Comparison of ENCODE assay signal across 11 cellular contexts in the genomic region with DNA sequence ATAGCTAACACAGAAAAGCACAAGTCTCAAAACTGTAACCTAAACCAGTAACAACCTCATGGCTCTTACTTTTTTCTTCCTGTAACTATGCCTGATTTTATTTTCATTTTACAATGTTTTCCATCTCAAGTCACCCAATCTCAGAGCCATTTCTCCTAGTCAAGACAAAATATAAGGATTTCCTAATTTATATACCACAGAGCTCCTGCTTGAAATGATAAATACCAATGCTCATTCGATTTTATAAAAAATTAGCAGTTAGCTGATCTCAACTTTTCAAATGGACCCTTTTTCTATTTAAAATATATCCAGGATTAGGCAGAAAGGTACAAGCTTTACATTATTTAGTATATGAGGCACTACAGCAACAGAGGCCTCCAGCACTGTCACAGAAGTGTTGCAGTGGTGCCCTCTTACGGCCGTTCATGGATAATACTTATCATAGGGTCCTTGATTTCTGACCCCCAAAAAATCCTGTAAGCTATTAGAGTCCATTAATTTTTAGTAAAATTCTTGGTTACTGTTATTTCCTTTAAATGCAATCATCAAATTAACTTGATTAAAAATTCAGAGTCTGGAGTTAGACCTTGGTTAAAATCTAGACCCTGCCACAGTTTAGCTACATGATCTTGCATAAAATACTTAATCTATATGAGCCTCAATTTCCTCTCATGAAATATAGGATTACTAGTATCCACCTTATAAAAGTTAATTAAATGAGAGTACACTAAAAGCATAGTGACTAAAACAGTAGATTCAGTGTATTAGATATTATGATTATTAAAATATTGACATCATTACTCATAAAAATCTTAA.
DNase-seq lines count a peak whose midpoint lies in the region; ATAC-seq, FAIRE-seq and TF ChIP-seq lines count a peak whose summit lies in the region.
"Had no signal": no experiment of that assay in that cellular context is flagged by ENCODE, and none has a peak within 500 bp of the region (broad histone marks: within the 10 kb centered on the region; RNA-seq: fewer than 3 reads in every experiment).

No MANE protein-coding gene starts in this region.

- H4K20me1 ChIP-seq in GM23338 (replicated peaks; ENCODE audit: insufficient read depth) = no peaks in the 10 kb centered on the region
- H4K20me1 ChIP-seq in neural progenitor cell (ENCODE audit: low read depth) = no peaks in the 10 kb centered on the region

- no peak overlapping the region for H3K9ac ChIP-seq in neural progenitor cell

- H3K4me3 Mint-ChIP-seq in GM23338 = no peak overlapping the region
- no peak overlapping the region for H3K4me3 Mint-ChIP-seq in endothelial cell (ENCODE audit: unreplicated experiment)
- H3K4me3 Mint-ChIP-seq in neural progenitor cell = no peak overlapping the region
- H3K4me3 Mint-ChIP-seq: T-helper 17 cell had no signal

- FAIRE-seq in HTR-8/SVneo (lab: Jason Lieb, UNC) = no peak

- H3K27me3 Mint-ChIP-seq in GM23338 (ENCODE audit: insufficient read depth, low read depth, poor library complexity) (peaks cover 1% of the 10 kb centered on the region), endothelial cell (ENCODE audit: unreplicated experiment) (peaks cover 2% of the 10 kb centered on the region), neural progenitor cell (ENCODE audit: insufficient read depth, low read depth) (peaks cover 4% of the 10 kb centered on the region)
- H3K27me3 Mint-ChIP-seq: T-helper 17 cell had no signal

- no peak overlapping the region for H3K4me3 ChIP-seq in GM23338
- H3K4me3 ChIP-seq in neural progenitor cell = no peak overlapping the region
- H3K4me3 ChIP-seq: testis had no signal

- H3K4me2 ChIP-seq in GM23338 = no peak overlapping the region
- H3K4me2 ChIP-seq in neural progenitor cell = no peak overlapping the region

- H3K4me1 Mint-ChIP-seq in GM23338 (no peaks in the 10 kb centered on the region), endothelial cell (ENCODE audit: unreplicated experiment) (no peaks in the 10 kb centered on the region), neural progenitor cell (peaks cover 15% of the 10 kb centered on the region)

- peak; percentile 64 for DNase-seq in GM23338 (ENCODE audit: low spot score)
- peak; percentile 10 for DNase-seq in NCI-H82 treated with DMSO at 0.1 percent for 48 hours (lab: John Stamatoyannopoulos, UW; ENCODE audit: unreplicated experiment)
- DNase-seq in endothelial cell (ENCODE audit: low spot score) = peak; percentile 28
- peak; percentile 69 for DNase-seq in neural progenitor cell (ENCODE audit: low spot score)
- DNase-seq in HTR-8/SVneo (ENCODE audit: insufficient read length, low spot score) = no peak
- DNase-seq: NCI-H1105 treated with DMSO at 0.1 percent for 48 hours, T-helper 17 cell, testis had no signal

- ATAC-seq in GM23338 (peak; percentile 67), HG02678 (IDR thresholded peaks at IDR 0.05; ENCODE audit: unreplicated experiment) (no peak), HG03025 (IDR thresholded peaks at IDR 0.05; ENCODE audit: low FRiP score, unreplicated experiment) (no peak), GM21526 (IDR thresholded peaks at IDR 0.05; ENCODE audit: low FRiP score, unreplicated experiment) (no peak)
- ATAC-seq: T-helper 17 cell had no signal

- H3K27me3 ChIP-seq in GM23338 (ENCODE audit: insufficient read depth) = no peaks in the 10 kb centered on the region
- H3K27me3 ChIP-seq in neural progenitor cell = no peaks in the 10 kb centered on the region
- H3K27me3 ChIP-seq: testis had no signal

- H3K36me3 Mint-ChIP-seq in GM23338 (ENCODE audit: low read depth) = peaks cover 23% of the 10 kb centered on the region; the same call in 2 of the 3 replicates
- peaks cover 14% of the 10 kb centered on the region for H3K36me3 Mint-ChIP-seq in endothelial cell (ENCODE audit: low read depth, unreplicated experiment)
- H3K36me3 Mint-ChIP-seq in neural progenitor cell = peaks cover 30% of the 10 kb centered on the region

- no peaks in the 10 kb centered on the region for H3K9me3 ChIP-seq in neural progenitor cell (ENCODE audit: low read depth)
- H3K9me3 ChIP-seq: testis had no signal

- H3K27ac ChIP-seq in GM23338 (ENCODE audit: low read depth) = no peak overlapping the region
- no peak overlapping the region for H3K27ac ChIP-seq in neural progenitor cell
- H3K27ac ChIP-seq: testis had no signal

- no peaks in the 10 kb centered on the region for H3K79me2 ChIP-seq in GM23338 (replicated peaks; ENCODE audit: insufficient read depth)
- H3K79me2 ChIP-seq in neural progenitor cell (ENCODE audit: low read depth) = no peaks in the 10 kb centered on the region

- no peak overlapping the region for H2AFZ ChIP-seq in GM23338
- no peak overlapping the region for H2AFZ ChIP-seq in neural progenitor cell (replicated peaks)

- TF ChIP-seq CTCF in GM23338 (conservative IDR thresholded peaks at IDR 0.05; ENCODE audit: low read depth in 2 of 2) (peak; percentile 64 to 66), endothelial cell (IDR thresholded peaks at IDR 0.05; ENCODE audit: unreplicated experiment) (peak; percentile 18), neural progenitor cell (IDR thresholded peaks at IDR 0.05) (peak; percentile 74)

- H3F3A ChIP-seq in GM23338 (replicated peaks; ENCODE audit: low read depth) (no peaks in the 10 kb centered on the region), neural progenitor cell (ENCODE audit: low read depth) (peaks cover 10% of the 10 kb centered on the region)

- H3K27ac Mint-ChIP-seq in GM23338 (no peak overlapping the region), endothelial cell (ENCODE audit: unreplicated experiment) (no peak overlapping the region), neural progenitor cell (peak overlapping the region; percentile 13)
- H3K27ac Mint-ChIP-seq: T-helper 17 cell had no signal

- peaks cover 20% of the 10 kb centered on the region; the same call in 1 of the 2 replicates for H3K36me3 ChIP-seq in GM23338 (ENCODE audit: insufficient read depth)
- peaks cover 24% of the 10 kb centered on the region for H3K36me3 ChIP-seq in neural progenitor cell

- no peaks in the 10 kb centered on the region for H3K9me2 ChIP-seq in GM23338 (ENCODE audit: insufficient read depth)

- no peaks in the 10 kb centered on the region for H3K4me1 ChIP-seq in GM23338 (ENCODE audit: insufficient read depth)
- H3K4me1 ChIP-seq in neural progenitor cell = peaks cover 20% of the 10 kb centered on the region
- H3K4me1 ChIP-seq: testis had no signal

- H3K9me3 Mint-ChIP-seq in GM23338 (no peaks in the 10 kb centered on the region), endothelial cell (ENCODE audit: unreplicated experiment) (no peaks in the 10 kb centered on the region), neural progenitor cell (no peaks in the 10 kb centered on the region)

TF ChIP-seq in GM23338, 12 proteins besides CTCF, POLR2A, EP300 and RAD21 (continues in another document):
- TF ChIP-seq CREB1 (CRISPR knock-in tag; IDR thresholded peaks at IDR 0.05; ENCODE audit: low read depth) (no peak), JUNB (IDR thresholded peaks at IDR 0.05; ENCODE audit: unreplicated experiment) (no peak)
- TF ChIP-seq, protein P1, sequence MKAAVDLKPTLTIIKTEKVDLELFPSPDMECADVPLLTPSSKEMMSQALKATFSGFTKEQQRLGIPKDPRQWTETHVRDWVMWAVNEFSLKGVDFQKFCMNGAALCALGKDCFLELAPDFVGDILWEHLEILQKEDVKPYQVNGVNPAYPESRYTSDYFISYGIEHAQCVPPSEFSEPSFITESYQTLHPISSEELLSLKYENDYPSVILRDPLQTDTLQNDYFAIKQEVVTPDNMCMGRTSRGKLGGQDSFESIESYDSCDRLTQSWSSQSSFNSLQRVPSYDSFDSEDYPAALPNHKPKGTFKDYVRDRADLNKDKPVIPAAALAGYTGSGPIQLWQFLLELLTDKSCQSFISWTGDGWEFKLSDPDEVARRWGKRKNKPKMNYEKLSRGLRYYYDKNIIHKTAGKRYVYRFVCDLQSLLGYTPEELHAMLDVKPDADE (IDR thresholded peaks at IDR 0.05) = no peak

Comparison
In these comparisons a context has a peak if more than half of its experiments do, and no peak if none do; other contexts are left out.
1. CTCF ChIP-seq: peak in every context shown above with its lines; median percentile 74 in neural progenitor cell; 65 in GM23338; 18 in endothelial cell.